Comparison of ENCODE assay signal across 2 cellular contexts in genomic region chr9:132354645-132355355, GRCh38.
TF ChIP-seq lines count a peak whose summit lies in the region.

SETX (minus strand) TSS chr9:132354986; CDS start chr9:132349428, 5,558 bp downstream.

TF ChIP-seq in IMR-90, 13 proteins besides CTCF, POLR2A, EP300 and RAD21:
- peak; percentile 16; the same call in 1 of the 2 replicates for TF ChIP-seq FOS (IDR thresholded peaks at IDR 0.05; ENCODE audit: low read depth, low read length)
- peak; percentile 99 for TF ChIP-seq MAZ (IDR thresholded peaks at IDR 0.05; ENCODE audit: borderline replicate concordance, low read depth, low read length)
- no peak for TF ChIP-seq RFX5 (IDR thresholded peaks at IDR 0.05; ENCODE audit: low read depth, low read length)
- TF ChIP-seq, protein P1, sequence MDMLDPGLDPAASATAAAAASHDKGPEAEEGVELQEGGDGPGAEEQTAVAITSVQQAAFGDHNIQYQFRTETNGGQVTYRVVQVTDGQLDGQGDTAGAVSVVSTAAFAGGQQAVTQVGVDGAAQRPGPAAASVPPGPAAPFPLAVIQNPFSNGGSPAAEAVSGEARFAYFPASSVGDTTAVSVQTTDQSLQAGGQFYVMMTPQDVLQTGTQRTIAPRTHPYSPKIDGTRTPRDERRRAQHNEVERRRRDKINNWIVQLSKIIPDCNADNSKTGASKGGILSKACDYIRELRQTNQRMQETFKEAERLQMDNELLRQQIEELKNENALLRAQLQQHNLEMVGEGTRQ (IDR thresholded peaks at IDR 0.05; ENCODE audit: low read depth, low read length) = no peak
- no peak; the same call in 1 of the 2 replicates for TF ChIP-seq MXI1 (IDR thresholded peaks at IDR 0.05; ENCODE audit: borderline replicate concordance, low read depth, low read length)
- no peak for TF ChIP-seq CEBPB (IDR thresholded peaks at IDR 0.05; ENCODE audit: low read depth, low read length)

TF ChIP-seq in endothelial cell of umbilical vein, 7 proteins besides CTCF, POLR2A, EP300 and RAD21:
- TF ChIP-seq JUN (IDR thresholded peaks at IDR 0.05; ENCODE audit: borderline replicate concordance, insufficient read depth, insufficient read length, low read depth) = no peak
- TF ChIP-seq GATA2 (IDR thresholded peaks at IDR 0.05; ENCODE audit: insufficient read depth, insufficient read length, low read depth, low read length) = no peak
- TF ChIP-seq EZH2 (IDR thresholded peaks at IDR 0.05; ENCODE audit: borderline replicate concordance, low read depth, low read length, severe bottlenecking) = no peak
- TF ChIP-seq POLR2AphosphoS5 (IDR thresholded peaks at IDR 0.05; ENCODE audit: insufficient read depth, low read depth, low read length) = peak; percentile 93
- TF ChIP-seq FOS (IDR thresholded peaks at IDR 0.05; ENCODE audit: borderline replicate concordance, insufficient read depth, low read length) = peak; percentile 19
- TF ChIP-seq MYC (IDR thresholded peaks at IDR 0.05; ENCODE audit: low read depth, low read length) = no peak
